ENCODE assay signal across 8 cellular contexts in the genomic region with DNA sequence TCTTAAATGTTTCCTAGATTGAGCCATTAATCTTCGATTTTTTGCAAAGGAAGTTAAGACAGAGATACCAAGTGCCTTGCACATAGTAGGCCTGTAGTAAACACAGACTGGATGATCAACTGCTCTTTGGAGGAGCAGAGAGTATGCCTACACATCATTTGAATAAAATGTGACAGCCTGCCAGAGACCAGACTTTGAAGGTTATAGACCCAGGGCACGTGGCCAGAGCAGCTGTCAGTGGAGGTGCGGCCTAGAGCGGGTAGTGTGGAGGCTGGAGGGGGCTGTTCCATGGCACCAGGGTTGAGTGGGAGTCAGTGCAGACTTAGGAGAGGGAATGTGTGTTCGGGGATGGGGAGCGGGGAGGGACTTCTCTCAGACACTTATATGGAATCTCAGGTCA.
DNase-seq lines count a peak whose midpoint lies in the region; ATAC-seq, FAIRE-seq and TF ChIP-seq lines count a peak whose summit lies in the region.

No MANE protein-coding gene starts in this region.

- H3K27me3 ChIP-seq in bronchial epithelial cell (ENCODE audit: control insufficient read depth, insufficient read depth, low read length) (no peaks in the 10 kb centered on the region), mesenchymal stem cell (ENCODE audit: control insufficient read depth in 1 of 2, insufficient read depth in 1 of 2, low read length in 2 of 2) (no peaks in the 10 kb centered on the region)

- H3K36me3 ChIP-seq in bronchial epithelial cell (ENCODE audit: control insufficient read depth, insufficient read depth, low read length) (peaks cover 2% of the 10 kb centered on the region), mesenchymal stem cell (ENCODE audit: control insufficient read depth in 1 of 2, insufficient read depth in 2 of 2, low read depth in 1 of 2, low read length in 2 of 2) (peaks cover 0 to 4% of the 10 kb centered on the region in 2 experiments)

- TF ChIP-seq CTCF in A549 (IDR thresholded peaks at IDR 0.05), result no peak
- no peak for TF ChIP-seq CTCF in bronchial epithelial cell (IDR thresholded peaks at IDR 0.05; ENCODE audit: insufficient read depth, low read length, severe bottlenecking)

- no peak for TF ChIP-seq POLR2A in A549 (IDR thresholded peaks at IDR 0.05; ENCODE audit: low read length)

- peaks cover 16% of the 10 kb centered on the region for H3K79me1 ChIP-seq in mesenchymal stem cell (replicated peaks; ENCODE audit: low read length, poor library complexity, severe bottlenecking)

- H3K9ac ChIP-seq in mesenchymal stem cell (ENCODE audit: low read length), result peak overlapping the region; percentile 74

- CTCF ChIA-PET in A549 (lab: Yijun Ruan, JAX), result interaction anchor here (1.9 to 5.8 kb wide), 4 partner anchors 22 to 199 kb away, joined by 6 to 67 read pairs (median 17); no protein-coding TSS in a partner anchor

- POLR2A ChIA-PET in A549 (lab: Yijun Ruan, JAX), result interaction anchor here (1.0 to 1.7 kb wide), 4 partner anchors 18 to 81 kb away, joined by 3 to 10 read pairs (median 7); a partner anchor contains a TSS

- peak overlapping the region; percentile 59 for H4K8ac ChIP-seq in mesenchymal stem cell (ENCODE audit: low read length)

- TF ChIP-seq RAD21 in A549 (conservative IDR thresholded peaks at IDR 0.05 in 1 of 2, IDR thresholded peaks at IDR 0.05 in 1 of 2), result no peak
- no peak for TF ChIP-seq RAD21 in Ishikawa (IDR thresholded peaks at IDR 0.05; ENCODE audit: low read depth)

- H3K4me1 ChIP-seq in A549, result peaks cover 96% of the 10 kb centered on the region
- peaks cover 35% of the 10 kb centered on the region for H3K4me1 ChIP-seq in mesenchymal stem cell (ENCODE audit: control insufficient read depth, insufficient read depth, low read depth, low read length)

- WGBS in A549 (ENCODE audit: missing lambda C conversion rate), result 14% methylated on average over 6 of the region's 6 CpGs
- 21% methylated on average over 4 of the region's 6 CpGs for WGBS in mesenchymal stem cell

- H2BK120ac ChIP-seq in mesenchymal stem cell (ENCODE audit: low read depth, low read length), result peak overlapping the region; percentile 56

- H4K91ac ChIP-seq in mesenchymal stem cell (ENCODE audit: low read length), result peak overlapping the region; percentile 88

- H3K4me2 ChIP-seq in A549, result peak overlapping the region; percentile 80
- H3K4me2 ChIP-seq in mesenchymal stem cell (ENCODE audit: low read length, poor library complexity, severe bottlenecking), result no peak overlapping the region

- peak overlapping the region; percentile 14 to 79 for H3K18ac ChIP-seq in mesenchymal stem cell (ENCODE audit: low read depth in 1 of 2, low read length in 2 of 2)

- no peak for TF ChIP-seq EP300 in A549 (IDR thresholded peaks at IDR 0.05)
- TF ChIP-seq EP300 in Ishikawa (IDR thresholded peaks at IDR 0.05; ENCODE audit: borderline replicate concordance), result no peak

- no peak overlapping the region for H3K23ac ChIP-seq in mesenchymal stem cell (ENCODE audit: low read length in 2 of 2)

- ATAC-seq in A549 (peak; percentile 10 to 17; a peak in 3 of 6 replicates), GM21619 (IDR thresholded peaks at IDR 0.05; ENCODE audit: unreplicated experiment) (no peak)

- H3K9me3 ChIP-seq in A549, result no peaks in the 10 kb centered on the region
- no peaks in the 10 kb centered on the region for H3K9me3 ChIP-seq in mesenchymal stem cell (ENCODE audit: control insufficient read depth, low read length)

- H2AFZ ChIP-seq in mesenchymal stem cell (ENCODE audit: low read depth, low read length), result no peak overlapping the region

- no peak overlapping the region for H2BK5ac ChIP-seq in mesenchymal stem cell (ENCODE audit: low read depth, low read length, poor library complexity, severe bottlenecking)

- H2BK15ac ChIP-seq in mesenchymal stem cell (ENCODE audit: low read depth, poor library complexity, severe bottlenecking), result no peak overlapping the region

- peak overlapping the region; percentile 2 to 59 for H3K4ac ChIP-seq in mesenchymal stem cell (ENCODE audit: low read depth in 1 of 2, low read length in 2 of 2)

- H2AK5ac ChIP-seq in mesenchymal stem cell (ENCODE audit: low read length, severe bottlenecking), result no peak overlapping the region

- H3K4me3 ChIP-seq in A549 (no peak overlapping the region; the same call in 2 of the 3 replicates), bronchial epithelial cell (ENCODE audit: low read depth, low read length) (no peak overlapping the region), mesenchymal stem cell (ENCODE audit: insufficient read depth in 1 of 2, low read depth in 1 of 2, low read length in 2 of 2) (peak overlapping the region in 1 of 2 experiments; percentile 16)

- FAIRE-seq in A549 (lab: Jason Lieb, UNC) (no peak), bronchial epithelial cell (lab: Jason Lieb, UNC) (no peak)

- H3K27ac ChIP-seq in A549 (peak overlapping the region; percentile 92), mesenchymal stem cell (ENCODE audit: low read length, poor library complexity, severe bottlenecking) (no peak overlapping the region)

- peak in 1 of 2 experiments; percentile 69 for DNase-seq in A549 (ENCODE audit: low read depth in 1 of 2, low spot score in 1 of 2)
- DNase-seq in bronchial epithelial cell (ENCODE audit: low read depth), result peak; percentile 56
- peak; percentile 89 for DNase-seq in mesenchymal stem cell
- DNase-seq in NCI-H1436 (lab: John Stamatoyannopoulos, UW), result no peak
- DNase-seq in GM19240 (ENCODE audit: insufficient read length, low spot score), result no peak
- no peak for DNase-seq in DMS153 treated with DMSO at 0.1 percent for 48 hours (lab: John Stamatoyannopoulos, UW; ENCODE audit: unreplicated experiment)

- peak overlapping the region; percentile 2 to 96 for H2BK12ac ChIP-seq in mesenchymal stem cell (ENCODE audit: low read length in 2 of 2)

- no peak overlapping the region for H3K14ac ChIP-seq in mesenchymal stem cell (ENCODE audit: low read length in 2 of 2)

TF ChIP-seq in A549, 52 proteins besides CTCF, POLR2A, EP300 and RAD21 (continues in another document):
- TF ChIP-seq FOSL2 (IDR thresholded peaks at IDR 0.05) (no peak), FOSL2 (CRISPR knock-in tag; IDR thresholded peaks at IDR 0.05) (no peak), FOSB (CRISPR knock-in tag; IDR thresholded peaks at IDR 0.05) (peak; percentile 67; the same call in 1 of the 2 replicates), SREBF2 (IDR thresholded peaks at IDR 0.05) (no peak), ZNF302 (CRISPR knock-in tag; IDR thresholded peaks at IDR 0.05) (0 out of 2 replicates have a peak, but pooled peaks have one; percentile 24), KDM5A (IDR thresholded peaks at IDR 0.05) (no peak), FOXS1 (CRISPR knock-in tag; IDR thresholded peaks at IDR 0.05) (peak; percentile 55; the same call in 1 of the 2 replicates), HOXA7 (CRISPR knock-in tag; IDR thresholded peaks at IDR 0.05) (peak; percentile 3; the same call in 1 of the 2 replicates), MYC (IDR thresholded peaks at IDR 0.05; ENCODE audit: borderline replicate concordance, low read length) (peak; percentile 62; the same call in 1 of the 2 replicates), RCOR1 (IDR thresholded peaks at IDR 0.05; ENCODE audit: low read depth, low read length) (no peak), CBX8 (IDR thresholded peaks at IDR 0.05) (no peak), TP53 (CRISPR knock-in tag; IDR thresholded peaks at IDR 0.05) (no peak), BHLHE40 (IDR thresholded peaks at IDR 0.05; ENCODE audit: low read depth, low read length) (no peak), RFX5 (IDR thresholded peaks at IDR 0.05) (no peak), HDAC2 (IDR thresholded peaks at IDR 0.05) (no peak), CEBPB (IDR thresholded peaks at IDR 0.05) (no peak), RARB (CRISPR knock-in tag; IDR thresholded peaks at IDR 0.05) (peak; percentile 48; the same call in 1 of the 2 replicates)
- TF ChIP-seq, protein P1, sequence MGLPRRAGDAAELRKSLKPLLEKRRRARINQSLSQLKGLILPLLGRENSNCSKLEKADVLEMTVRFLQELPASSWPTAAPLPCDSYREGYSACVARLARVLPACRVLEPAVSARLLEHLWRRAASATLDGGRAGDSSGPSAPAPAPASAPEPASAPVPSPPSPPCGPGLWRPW (IDR thresholded peaks at IDR 0.05), result no peak

TF ChIP-seq in Ishikawa, 13 proteins besides CTCF, POLR2A, EP300 and RAD21 (continues in another document):
- TF ChIP-seq, protein P2, sequence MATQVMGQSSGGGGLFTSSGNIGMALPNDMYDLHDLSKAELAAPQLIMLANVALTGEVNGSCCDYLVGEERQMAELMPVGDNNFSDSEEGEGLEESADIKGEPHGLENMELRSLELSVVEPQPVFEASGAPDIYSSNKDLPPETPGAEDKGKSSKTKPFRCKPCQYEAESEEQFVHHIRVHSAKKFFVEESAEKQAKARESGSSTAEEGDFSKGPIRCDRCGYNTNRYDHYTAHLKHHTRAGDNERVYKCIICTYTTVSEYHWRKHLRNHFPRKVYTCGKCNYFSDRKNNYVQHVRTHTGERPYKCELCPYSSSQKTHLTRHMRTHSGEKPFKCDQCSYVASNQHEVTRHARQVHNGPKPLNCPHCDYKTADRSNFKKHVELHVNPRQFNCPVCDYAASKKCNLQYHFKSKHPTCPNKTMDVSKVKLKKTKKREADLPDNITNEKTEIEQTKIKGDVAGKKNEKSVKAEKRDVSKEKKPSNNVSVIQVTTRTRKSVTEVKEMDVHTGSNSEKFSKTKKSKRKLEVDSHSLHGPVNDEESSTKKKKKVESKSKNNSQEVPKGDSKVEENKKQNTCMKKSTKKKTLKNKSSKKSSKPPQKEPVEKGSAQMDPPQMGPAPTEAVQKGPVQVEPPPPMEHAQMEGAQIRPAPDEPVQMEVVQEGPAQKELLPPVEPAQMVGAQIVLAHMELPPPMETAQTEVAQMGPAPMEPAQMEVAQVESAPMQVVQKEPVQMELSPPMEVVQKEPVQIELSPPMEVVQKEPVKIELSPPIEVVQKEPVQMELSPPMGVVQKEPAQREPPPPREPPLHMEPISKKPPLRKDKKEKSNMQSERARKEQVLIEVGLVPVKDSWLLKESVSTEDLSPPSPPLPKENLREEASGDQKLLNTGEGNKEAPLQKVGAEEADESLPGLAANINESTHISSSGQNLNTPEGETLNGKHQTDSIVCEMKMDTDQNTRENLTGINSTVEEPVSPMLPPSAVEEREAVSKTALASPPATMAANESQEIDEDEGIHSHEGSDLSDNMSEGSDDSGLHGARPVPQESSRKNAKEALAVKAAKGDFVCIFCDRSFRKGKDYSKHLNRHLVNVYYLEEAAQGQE (IDR thresholded peaks at IDR 0.05; ENCODE audit: low read depth), result no peak
- TF ChIP-seq CEBPB (IDR thresholded peaks at IDR 0.05), result no peak
- TF ChIP-seq ZBTB7A (IDR thresholded peaks at IDR 0.05; ENCODE audit: low read depth), result no peak
- TF ChIP-seq FOXM1 (IDR thresholded peaks at IDR 0.05; ENCODE audit: borderline replicate concordance, low read depth), result no peak
- TF ChIP-seq, protein P3, sequence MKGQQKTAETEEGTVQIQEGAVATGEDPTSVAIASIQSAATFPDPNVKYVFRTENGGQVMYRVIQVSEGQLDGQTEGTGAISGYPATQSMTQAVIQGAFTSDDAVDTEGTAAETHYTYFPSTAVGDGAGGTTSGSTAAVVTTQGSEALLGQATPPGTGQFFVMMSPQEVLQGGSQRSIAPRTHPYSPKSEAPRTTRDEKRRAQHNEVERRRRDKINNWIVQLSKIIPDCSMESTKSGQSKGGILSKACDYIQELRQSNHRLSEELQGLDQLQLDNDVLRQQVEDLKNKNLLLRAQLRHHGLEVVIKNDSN (IDR thresholded peaks at IDR 0.05), result peak; percentile 77
- no peak for TF ChIP-seq TEAD4 (IDR thresholded peaks at IDR 0.05)
- no peak for TF ChIP-seq YY1 (IDR thresholded peaks at IDR 0.05; ENCODE audit: low read depth)

Comparison
In these comparisons a context has a peak if more than half of its experiments do, and no peak if none do; other contexts are left out.
1. DNase-seq: peak in bronchial epithelial cell (single experiment) and mesenchymal stem cell (single experiment); none in NCI-H1436 (single experiment), GM19240 (single experiment) and DMS153 treated with DMSO at 0.1 percent for 48 hours (single experiment).